8 cellular contexts compared by ENCODE assay signal in genomic region chrX:47651043-47651905, GRCh38. TPM values are rescaled to one million over a fixed set of nuclear protein-coding genes. Genes with fewer than 3 reads are reported as not detected.
DNase-seq lines count a peak whose midpoint lies in the region; ATAC-seq and TF ChIP-seq lines count a peak whose summit lies in the region.

No MANE protein-coding gene starts in this region.

- ATAC-seq in HG02840 (IDR thresholded peaks at IDR 0.05; ENCODE audit: low FRiP score, unreplicated experiment) = peak; percentile 9
- no peak for ATAC-seq in GM21786 (IDR thresholded peaks at IDR 0.05; ENCODE audit: unreplicated experiment)

- H3K36me3 ChIP-seq in ACC112 (ENCODE audit: insufficient read depth, low read length) (peaks cover 14% of the 10 kb centered on the region; the same call in 1 of the 2 replicates), mammary epithelial cell (ENCODE audit: insufficient read depth, low read length) (no peaks in the 10 kb centered on the region), mucosa of rectum (ENCODE audit: control insufficient read depth in 2 of 2, insufficient read depth in 2 of 2, low read length in 2 of 2) (peaks cover 0 to 13% of the 10 kb centered on the region in 2 donors)

- H3K9me3 ChIP-seq in mammary epithelial cell (replicated peaks; ENCODE audit: insufficient read depth, low read length) = no peaks in the 10 kb centered on the region
- no peaks in the 10 kb centered on the region for H3K9me3 ChIP-seq in mucosa of rectum (ENCODE audit: control insufficient read depth in 2 of 2, low read length in 2 of 2)

- H3K9ac ChIP-seq in mammary epithelial cell (ENCODE audit: insufficient read depth, low read length) (peak overlapping the region; percentile 54), mucosa of rectum (ENCODE audit: low read depth in 1 of 2, low read length in 2 of 2) (peak overlapping the region; percentile 48 to 52)

- H3K4me1 ChIP-seq in ACC112 (ENCODE audit: control insufficient read depth, insufficient read depth, low read length, unreplicated experiment) (peaks cover 8% of the 10 kb centered on the region), mammary epithelial cell (ENCODE audit: insufficient read depth, low read length) (peaks cover 14% of the 10 kb centered on the region), mucosa of rectum (ENCODE audit: control insufficient read depth in 2 of 2, insufficient read depth in 2 of 2, low read length in 2 of 2) (peaks cover 3 to 11% of the 10 kb centered on the region in 2 donors)

- no peak overlapping the region for H2AFZ ChIP-seq in ACC112 (ENCODE audit: low read length, unreplicated experiment)
- peak overlapping the region; percentile 75 for H2AFZ ChIP-seq in mammary epithelial cell (ENCODE audit: low read depth, low read length)

- H3K79me2 ChIP-seq in ACC112 (ENCODE audit: control insufficient read depth, insufficient read depth, low read length, unreplicated experiment) (peaks cover 33% of the 10 kb centered on the region), mammary epithelial cell (ENCODE audit: insufficient read depth, low read length) (peaks cover 21% of the 10 kb centered on the region)

- H3K4me3 ChIP-seq in ACC112 (ENCODE audit: low read depth, low read length) (peak overlapping the region; percentile 70), mammary epithelial cell (replicated peaks in 1 of 3; ENCODE audit: insufficient read depth in 1 of 3, low read depth in 2 of 3, low read length in 3 of 3) (peak overlapping the region in 2 of 3 experiments; percentile 32 to 42), mucosa of rectum (ENCODE audit: low read length in 2 of 2) (peak overlapping the region; percentile 59 to 68)

- in situ Hi-C loops in mammary epithelial cell (cut with MboI; ENCODE audit: low sequenced_read_pairs in 2 of 2) = loop anchor here in 1 of 2 donors (10.0 to 25.0 kb wide), 2 partner anchors 94 to 386 kb away; no protein-coding TSS in a partner anchor

- no peak for TF ChIP-seq CTCF in mammary epithelial cell (conservative IDR thresholded peaks at IDR 0.05 in 1 of 2, IDR thresholded peaks at IDR 0.05 in 1 of 2; ENCODE audit: extremely low read depth in 1 of 2, insufficient read depth in 1 of 2, low read depth in 1 of 2, low read length in 2 of 2)

- DNase-seq in mammary epithelial cell (no peak), NAMALWA (ENCODE audit: low spot score) (no peak), OCI-M1 (lab: John Stamatoyannopoulos, UW) (no peak)
- no peak for DNase-seq in stimulated activated CD4-positive, alpha-beta T cell treated with anti-CD3 and anti-CD28 coated beads, Interleukin-2, amount 100 ng/mL, for 48 hours

- no peaks in the 10 kb centered on the region for H3K27me3 ChIP-seq in ACC112 (ENCODE audit: insufficient read depth, low read length)
- no peaks in the 10 kb centered on the region for H3K27me3 ChIP-seq in mammary epithelial cell (ENCODE audit: insufficient read depth, low read length)
- no peaks in the 10 kb centered on the region for H3K27me3 ChIP-seq in mucosa of rectum (ENCODE audit: control insufficient read depth in 2 of 2, insufficient read depth in 2 of 2, low read length in 2 of 2)

- intact Hi-C loops in mammary epithelial cell (cut with micrococcal nuclease) = loop anchor here (1.0 to 10.0 kb wide), 2 partner anchors 100 to 374 kb away; no protein-coding TSS in a partner anchor

- peak overlapping the region; percentile 72 for H3K4me2 ChIP-seq in mammary epithelial cell (ENCODE audit: insufficient read depth, low read depth, low read length)

- 35% methylated on average over 18 of the region's 19 CpGs for WGBS in mammary epithelial cell (ENCODE audit: low coverage, missing lambda C conversion rate)

- CTCF ChIA-PET in mammary epithelial cell (lab: Charles Lee; ENCODE audit: low non-redundant PET) = no interaction called here

- dilution Hi-C loops in mammary epithelial cell (cut with HindIII; ENCODE audit: low sequenced_read_pairs) = no loop called here

- no peaks in the 10 kb centered on the region for H4K20me1 ChIP-seq in mammary epithelial cell (ENCODE audit: insufficient read depth, low read length)

- H3K27ac ChIP-seq in ACC112 (ENCODE audit: low read depth, low read length) (peak overlapping the region; percentile 46), mammary epithelial cell (ENCODE audit: insufficient read depth, low read depth, low read length) (peak overlapping the region; percentile 26), mucosa of rectum (ENCODE audit: low read depth in 2 of 2, low read length in 2 of 2) (peak overlapping the region; percentile 67 to 84)

- no TSS peak for BruUV-seq in mammary epithelial cell (replicated peaks; lab: Mats Ljungman, UMichigan)

RNA-seq across cellular contexts. Expression of gene ELK1, which starts 0.9 kb away (rescaled TPM):
- 10 to 100 TPM; 17.2 to 44.7 TPM for total RNA-seq in mammary epithelial cell
- 22.6 TPM for polyA plus RNA-seq in mammary epithelial cell
- polyA minus RNA-seq in mammary epithelial cell = 40.7 TPM

RNA-seq across cellular contexts. Expression of gene UXT, which starts 7.7 kb away (rescaled TPM):
- 10 to 100 TPM; 56.7 to 76.4 TPM for total RNA-seq in mammary epithelial cell
- 124 TPM for polyA plus RNA-seq in mammary epithelial cell
- polyA minus RNA-seq in mammary epithelial cell = 36.3 TPM

RNA-seq across cellular contexts. Expression of gene CFP, which starts 21.5 kb away (rescaled TPM):
- total RNA-seq in mammary epithelial cell = under 1 TPM; 0.17 to 0.28 TPM
- 0.06 TPM for polyA plus RNA-seq in mammary epithelial cell
- not detected for polyA minus RNA-seq in mammary epithelial cell

RNA-seq across cellular contexts. Expression of gene SYN1, which starts 31.6 kb away (rescaled TPM):
- total RNA-seq in mammary epithelial cell = under 1 TPM; under 0.01 to 0.45 TPM
- 0.10 TPM for polyA plus RNA-seq in mammary epithelial cell
- 0.21 TPM for polyA minus RNA-seq in mammary epithelial cell
